Comparison of ENCODE assay signal across 8 cellular contexts in genomic region chr6:148747493-148748160, GRCh38. TPM values are rescaled to one million over a fixed set of nuclear protein-coding genes. Genes with fewer than 3 reads are reported as not detected.
DNase-seq lines count a peak whose midpoint lies in the region; ATAC-seq and TF ChIP-seq lines count a peak whose summit lies in the region.

No MANE protein-coding gene starts in this region.

- H3K27me3 ChIP-seq in SJSA1 (replicated peaks) (peaks cover 19% of the 10 kb centered on the region; the same call in 1 of the 2 replicates), hepatocyte (no peaks in the 10 kb centered on the region)

- TF ChIP-seq CTCF in hepatocyte (IDR thresholded peaks at IDR 0.05; ENCODE audit: poor library complexity) = no peak

- H3K4me2 ChIP-seq in hepatocyte = peak overlapping the region; percentile 78

- intact Hi-C loops in sciatic nerve (cut with DNase I) = loop anchor here (10.0 kb wide), 1 partner anchor 197 kb away; no protein-coding TSS in a partner anchor

- peaks cover 28% of the 10 kb centered on the region for H3K79me2 ChIP-seq in hepatocyte

- no peak overlapping the region for H3K27ac ChIP-seq in SJSA1
- H3K27ac ChIP-seq in hepatocyte = peak overlapping the region; percentile 85

- ATAC-seq in HG02884 (IDR thresholded peaks at IDR 0.05; ENCODE audit: unreplicated experiment) (peak; percentile 35), sciatic nerve (peak; percentile 49)

- H3K4me1 ChIP-seq in SJSA1 (replicated peaks) = peaks cover 23% of the 10 kb centered on the region
- H3K4me1 ChIP-seq in hepatocyte (ENCODE audit: insufficient read depth) = peaks cover 5% of the 10 kb centered on the region

- peaks cover 5% of the 10 kb centered on the region for H4K20me1 ChIP-seq in hepatocyte (ENCODE audit: insufficient read depth, poor library complexity, severe bottlenecking)

- H3K9me2 ChIP-seq in hepatocyte (replicated peaks; ENCODE audit: insufficient read depth) = no peaks in the 10 kb centered on the region

- peak; percentile 53 to 61 for DNase-seq in SJSA1 (ENCODE audit: low read depth in 1 of 2, low spot score in 2 of 2)
- peak; percentile 23 for DNase-seq in amniotic stem cell (lab: John Stamatoyannopoulos, UW)
- peak; percentile 69 for DNase-seq in hepatocyte (ENCODE audit: low spot score)
- peak; percentile 75 for DNase-seq in sciatic nerve (ENCODE audit: low spot score)
- no peak for DNase-seq in MV-4-11 (lab: John Stamatoyannopoulos, UW)
- no peak for DNase-seq in inferior parietal cortex (ENCODE audit: extremely low spot score)

- H3K9me3 ChIP-seq in SJSA1 (replicated peaks) (peaks cover 4% of the 10 kb centered on the region; the same call in 1 of the 2 replicates), hepatocyte (ENCODE audit: low read depth) (no peaks in the 10 kb centered on the region)

- H3K4me3 ChIP-seq in GM08714 (ENCODE audit: low read length) = peak overlapping the region; percentile 83
- H3K4me3 ChIP-seq in SJSA1 = peak overlapping the region; percentile 55
- H3K4me3 ChIP-seq in hepatocyte = peak overlapping the region; percentile 96

- H3K36me3 ChIP-seq in SJSA1 = no peaks in the 10 kb centered on the region
- H3K36me3 ChIP-seq in hepatocyte (replicated peaks; ENCODE audit: insufficient read depth, low read depth) = no peaks in the 10 kb centered on the region

- WGBS in hepatocyte (ENCODE audit: low lambda C conversion rate, missing lambda C conversion rate) = 1% methylated on average over 53 of the region's 66 CpGs

- H2AFZ ChIP-seq in hepatocyte = peak overlapping the region; percentile 72

RNA-seq across cellular contexts. Expression of gene UST, which starts 0.8 kb away (rescaled TPM):
- total RNA-seq in SJSA1 (2014; rRNA removed; shearing (Covaris generic)) = 6.7 and 7.6 TPM in 2 replicates
- total RNA-seq in hepatocyte (11.7 and 13.4 TPM in 2 replicates), sciatic nerve (33.1 TPM)
- 7.0 and 8.0 TPM in 2 replicates for polyA plus RNA-seq in hepatocyte

Comparison
In these comparisons a context has a peak if more than half of its experiments do, and no peak if none do; other contexts are left out.
1. DNase-seq: peak in SJSA1 (2 of 2), amniotic stem cell (single experiment), hepatocyte (single experiment) and sciatic nerve (single experiment); none in MV-4-11 (single experiment) and inferior parietal cortex (single experiment).
2. Peak in every context shown above with its lines, with median percentiles within 50 percentile points of each other: H3K4me3 ChIP-seq.